1 cellular context compared by ENCODE assay signal in the genomic region with DNA sequence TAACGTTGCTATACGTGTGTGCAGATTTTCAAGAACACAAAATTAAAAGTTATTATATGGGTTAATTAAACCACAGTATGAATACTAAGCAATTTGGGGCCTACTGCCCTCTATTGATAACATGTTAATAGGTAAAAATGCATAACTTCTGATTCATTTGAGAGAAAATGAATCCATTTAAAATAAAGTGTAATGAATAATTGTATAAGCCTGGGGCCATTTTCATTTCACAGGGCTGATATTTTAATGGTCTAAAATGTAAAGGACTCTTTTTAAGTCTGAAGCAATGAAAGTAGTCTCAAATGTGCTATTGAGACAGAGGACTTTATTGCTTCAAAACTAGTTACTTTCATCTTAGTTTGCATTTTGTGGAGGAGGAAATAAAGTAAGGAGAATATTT.
TF ChIP-seq lines count a peak whose summit lies in the region.

No MANE protein-coding gene starts in this region.

TF ChIP-seq in HCT116, 20 proteins besides CTCF, POLR2A, EP300 and RAD21 (continued from another document):
- TF ChIP-seq, protein P1, sequence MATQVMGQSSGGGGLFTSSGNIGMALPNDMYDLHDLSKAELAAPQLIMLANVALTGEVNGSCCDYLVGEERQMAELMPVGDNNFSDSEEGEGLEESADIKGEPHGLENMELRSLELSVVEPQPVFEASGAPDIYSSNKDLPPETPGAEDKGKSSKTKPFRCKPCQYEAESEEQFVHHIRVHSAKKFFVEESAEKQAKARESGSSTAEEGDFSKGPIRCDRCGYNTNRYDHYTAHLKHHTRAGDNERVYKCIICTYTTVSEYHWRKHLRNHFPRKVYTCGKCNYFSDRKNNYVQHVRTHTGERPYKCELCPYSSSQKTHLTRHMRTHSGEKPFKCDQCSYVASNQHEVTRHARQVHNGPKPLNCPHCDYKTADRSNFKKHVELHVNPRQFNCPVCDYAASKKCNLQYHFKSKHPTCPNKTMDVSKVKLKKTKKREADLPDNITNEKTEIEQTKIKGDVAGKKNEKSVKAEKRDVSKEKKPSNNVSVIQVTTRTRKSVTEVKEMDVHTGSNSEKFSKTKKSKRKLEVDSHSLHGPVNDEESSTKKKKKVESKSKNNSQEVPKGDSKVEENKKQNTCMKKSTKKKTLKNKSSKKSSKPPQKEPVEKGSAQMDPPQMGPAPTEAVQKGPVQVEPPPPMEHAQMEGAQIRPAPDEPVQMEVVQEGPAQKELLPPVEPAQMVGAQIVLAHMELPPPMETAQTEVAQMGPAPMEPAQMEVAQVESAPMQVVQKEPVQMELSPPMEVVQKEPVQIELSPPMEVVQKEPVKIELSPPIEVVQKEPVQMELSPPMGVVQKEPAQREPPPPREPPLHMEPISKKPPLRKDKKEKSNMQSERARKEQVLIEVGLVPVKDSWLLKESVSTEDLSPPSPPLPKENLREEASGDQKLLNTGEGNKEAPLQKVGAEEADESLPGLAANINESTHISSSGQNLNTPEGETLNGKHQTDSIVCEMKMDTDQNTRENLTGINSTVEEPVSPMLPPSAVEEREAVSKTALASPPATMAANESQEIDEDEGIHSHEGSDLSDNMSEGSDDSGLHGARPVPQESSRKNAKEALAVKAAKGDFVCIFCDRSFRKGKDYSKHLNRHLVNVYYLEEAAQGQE (IDR thresholded peaks at IDR 0.05; ENCODE audit: low read depth), result no peak
- no peak for TF ChIP-seq FOSL1 (IDR thresholded peaks at IDR 0.05; ENCODE audit: low read depth)
